8 cellular contexts compared by ENCODE assay signal in genomic region chr7:3042861-3043489, GRCh38. TPM values are rescaled to one million over a fixed set of nuclear protein-coding genes. Genes with fewer than 3 reads are reported as not detected.
DNase-seq lines count a peak whose midpoint lies in the region; ATAC-seq, FAIRE-seq and TF ChIP-seq lines count a peak whose summit lies in the region.

No MANE protein-coding gene starts in this region.

- H3K79me2 ChIP-seq in DND-41 (ENCODE audit: insufficient read depth, low read length): no peaks in the 10 kb centered on the region

- peak overlapping the region in 1 of 2 experiments; percentile 56; a peak in 2 of 4 replicates for H3K4me3 ChIP-seq in DND-41 (ENCODE audit: low read depth in 1 of 2, low read length in 2 of 2)
- peak overlapping the region; percentile 46 for H3K4me3 ChIP-seq in NT2/D1 (ENCODE audit: insufficient read length, low read depth)

- H3K9ac ChIP-seq in DND-41 (ENCODE audit: low read depth, low read length) (peak overlapping the region; percentile 45; the same call in 1 of the 2 replicates), NT2/D1 (ENCODE audit: insufficient read length, low read depth) (peak overlapping the region; percentile 67)

- H3K27me3 ChIP-seq in DND-41 (ENCODE audit: insufficient read depth, low read length, poor library complexity): peaks cover 15% of the 10 kb centered on the region
- no peaks in the 10 kb centered on the region for H3K27me3 ChIP-seq in NT2/D1 (ENCODE audit: insufficient read depth, insufficient read length)

- no peaks in the 10 kb centered on the region for H3K27me3 Mint-ChIP-seq in activated naive CD4-positive, alpha-beta T cell treated with anti-CD3 and anti-CD28 coated beads, Interleukin-2, amount 50 U/mL, for 24 hours
- H3K27me3 Mint-ChIP-seq in naive thymus-derived CD8-positive, alpha-beta T cell: no peaks in the 10 kb centered on the region
- peaks cover 2% of the 10 kb centered on the region; the same call in 1 of the 2 replicates for H3K27me3 Mint-ChIP-seq in HFFc6 (ENCODE audit: insufficient read depth)

- H3K4me1 Mint-ChIP-seq in activated naive CD4-positive, alpha-beta T cell treated with anti-CD3 and anti-CD28 coated beads, Interleukin-2, amount 50 U/mL, for 24 hours: peaks cover 56% of the 10 kb centered on the region
- H3K4me1 Mint-ChIP-seq in naive thymus-derived CD8-positive, alpha-beta T cell: peaks cover 28 to 70% (median 63%) of the 10 kb centered on the region in 4 donors
- no peaks in the 10 kb centered on the region for H3K4me1 Mint-ChIP-seq in HFFc6 (ENCODE audit: low read depth)

- POLR2A ChIA-PET in naive thymus-derived CD8-positive, alpha-beta T cell (lab: Charles Lee): interaction anchor here (0.6 to 4.8 kb wide), 7 partner anchors 10 to 97 kb away, joined by 3 to 22 read pairs (median 3); no protein-coding TSS in a partner anchor

- ATAC-seq in DND-41 (ENCODE audit: insufficient read depth, low read depth) (peak; percentile 84), GM21723 (IDR thresholded peaks at IDR 0.05; ENCODE audit: unreplicated experiment) (peak; percentile 79)
- ATAC-seq in naive thymus-derived CD8-positive, alpha-beta T cell: peak; percentile 65 to 72

- peaks cover 5% of the 10 kb centered on the region for H3K36me3 Mint-ChIP-seq in activated naive CD4-positive, alpha-beta T cell treated with anti-CD3 and anti-CD28 coated beads, Interleukin-2, amount 50 U/mL, for 24 hours
- H3K36me3 Mint-ChIP-seq in naive thymus-derived CD8-positive, alpha-beta T cell: peaks cover 0 to 35% (median 5%) of the 10 kb centered on the region in 3 donors
- H3K36me3 Mint-ChIP-seq in HFFc6 (ENCODE audit: low read depth): peaks cover 6% of the 10 kb centered on the region; the same call in 1 of the 2 replicates

- TF ChIP-seq CTCF in DND-41 (IDR thresholded peaks at IDR 0.05; ENCODE audit: borderline replicate concordance, extremely low read depth, low read length, poor library complexity, severe bottlenecking): no peak
- no peak for TF ChIP-seq CTCF in HFFc6 (IDR thresholded peaks at IDR 0.05)

- peak overlapping the region; percentile 94 for H3K4me3 Mint-ChIP-seq in activated naive CD4-positive, alpha-beta T cell treated with anti-CD3 and anti-CD28 coated beads, Interleukin-2, amount 50 U/mL, for 24 hours
- H3K4me3 Mint-ChIP-seq in naive thymus-derived CD8-positive, alpha-beta T cell: peak overlapping the region; percentile 90 to 96 (median 93)
- no peak overlapping the region for H3K4me3 Mint-ChIP-seq in HFFc6

- H3K4me2 ChIP-seq in DND-41 (ENCODE audit: insufficient read depth, low read length): peak overlapping the region; percentile 72

- H3K36me3 ChIP-seq in DND-41 (ENCODE audit: insufficient read depth, low read length) (no peaks in the 10 kb centered on the region), NT2/D1 (ENCODE audit: insufficient read depth, insufficient read length, low read length) (no peaks in the 10 kb centered on the region)

- 0 out of 2 replicates have a peak overlapping the region, but pooled peaks have one; percentile 20 for H3K27ac ChIP-seq in DND-41 (ENCODE audit: low read length)

- peak overlapping the region; percentile 67 for H2AFZ ChIP-seq in DND-41 (ENCODE audit: low read depth, low read length)

- no peaks in the 10 kb centered on the region for H3K9me3 Mint-ChIP-seq in activated naive CD4-positive, alpha-beta T cell treated with anti-CD3 and anti-CD28 coated beads, Interleukin-2, amount 50 U/mL, for 24 hours
- H3K9me3 Mint-ChIP-seq in naive thymus-derived CD8-positive, alpha-beta T cell: no peaks in the 10 kb centered on the region
- H3K9me3 Mint-ChIP-seq in HFFc6: peaks cover 40% of the 10 kb centered on the region

- H3K27ac Mint-ChIP-seq in activated naive CD4-positive, alpha-beta T cell treated with anti-CD3 and anti-CD28 coated beads, Interleukin-2, amount 50 U/mL, for 24 hours: peak overlapping the region; percentile 91
- peak overlapping the region; percentile 87 to 96 (median 93) for H3K27ac Mint-ChIP-seq in naive thymus-derived CD8-positive, alpha-beta T cell
- H3K27ac Mint-ChIP-seq in HFFc6: no peak overlapping the region

- DNase-seq in DND-41 (peak; percentile 65), NT2/D1 (ENCODE audit: low read depth, low spot score) (no peak), frontal cortex (ENCODE audit: low spot score in 2 of 2) (no peak), HFFc6 (no peak), D341Med (ENCODE audit: low spot score) (no peak)
- peak; percentile 41 to 81 (median 60) for DNase-seq in naive thymus-derived CD8-positive, alpha-beta T cell

- FAIRE-seq in frontal cortex (lab: Jason Lieb, UNC): no peak

- no peaks in the 10 kb centered on the region for H4K20me1 ChIP-seq in DND-41 (ENCODE audit: insufficient read depth, low read length)

- H3K9me3 ChIP-seq in DND-41 (ENCODE audit: insufficient read depth, low read length, severe bottlenecking) (no peaks in the 10 kb centered on the region), NT2/D1 (ENCODE audit: insufficient read depth, low read length) (no peaks in the 10 kb centered on the region)

- H3K4me1 ChIP-seq in DND-41 (ENCODE audit: insufficient read depth, low read length) (peaks cover 14% of the 10 kb centered on the region), NT2/D1 (ENCODE audit: insufficient read depth, insufficient read length) (peaks cover 3% of the 10 kb centered on the region)

RNA-seq across cellular contexts. Expression of gene CARD11, which starts 0.7 kb away (rescaled TPM):
- total RNA-seq in naive thymus-derived CD8-positive, alpha-beta T cell: 100 to 1,000 TPM; 104 to 109 TPM
- polyA plus RNA-seq in naive thymus-derived CD8-positive, alpha-beta T cell: 10 to 100 TPM; 10.8 to 40.2 (median 18.9) TPM
- 0.41 TPM for total RNA-seq in frontal cortex
- total RNA-seq in HFFc6 (2021; fragmentation: NEBNext Ultra II Directional; extraction: Animal tissue kit (Norgen Biotek cat#: 25700)): not detected

Comparison
In these comparisons a context has a peak if more than half of its experiments do, and no peak if none do; other contexts are left out.
1. DNase-seq: peak in DND-41 (single experiment) and naive thymus-derived CD8-positive, alpha-beta T cell (10 of 10); none in NT2/D1 (single experiment), frontal cortex (0 of 2), HFFc6 (single experiment) and D341Med (single experiment).
2. RNA of gene CARD11, which starts 0.7 kb away (total RNA-seq): 104 to 109 TPM in naive thymus-derived CD8-positive, alpha-beta T cell; 0.41 TPM in frontal cortex (single experiment) and not detected in HFFc6; every median in the first group is over 10 times any median in the second.
3. Peak in every context shown above with its lines, with median percentiles within 50 percentile points of each other: ATAC-seq.